In genomic region chr10:93804200-93804599, GRCh38 we compare ENCODE assay signal across 23 cellular contexts. TPM values are rescaled to one million over a fixed set of nuclear protein-coding genes. Genes with fewer than 3 reads are reported as not detected.
DNase-seq lines count a peak whose midpoint lies in the region; ATAC-seq and TF ChIP-seq lines count a peak whose summit lies in the region.
"Had no signal": no experiment of that assay in that cellular context is flagged by ENCODE, and none has a peak within 500 bp of the region (broad histone marks: within the 10 kb centered on the region; RNA-seq: fewer than 3 reads in every experiment).

No MANE protein-coding gene starts in this region.

- H3K9me2 ChIP-seq in GM23338 (ENCODE audit: insufficient read depth) = no peaks in the 10 kb centered on the region; the same call in 1 of the 2 replicates

- no peaks in the 10 kb centered on the region for H3K9me3 Mint-ChIP-seq in GM23338
- no peaks in the 10 kb centered on the region for H3K9me3 Mint-ChIP-seq in brain
- peaks cover 3% of the 10 kb centered on the region for H3K9me3 Mint-ChIP-seq in neural progenitor cell
- H3K9me3 Mint-ChIP-seq: CD14-positive monocyte; CD4-positive, alpha-beta T cell; HFFc6 had no signal

- H3K27ac Mint-ChIP-seq in GM23338 (no peak overlapping the region), brain (peak overlapping the region in 3 of 5 experiments; percentile 37 to 56 (median 44)), neural progenitor cell (peak overlapping the region; percentile 21)
- H3K27ac Mint-ChIP-seq: CD14-positive monocyte; CD4-positive, alpha-beta T cell; HFFc6 had no signal

- TF ChIP-seq POLR2A in thyroid gland (IDR thresholded peaks at IDR 0.05) = no peak

- no peak overlapping the region for H3K9ac ChIP-seq in neural progenitor cell
- H3K9ac ChIP-seq: BLaER1 treated with 17β-estradiol and CSF1 and Interleukin-3, amounts not matched to agents 10 nM and 100 nM had no signal

- H3K4me1 Mint-ChIP-seq in GM23338 (peaks cover 13% of the 10 kb centered on the region; the same call in 2 of the 3 replicates), brain (peaks cover 16% of the 10 kb centered on the region), neural progenitor cell (peaks cover 30% of the 10 kb centered on the region)
- H3K4me1 Mint-ChIP-seq: CD8-positive, alpha-beta memory T cell had no signal

- H3K27ac ChIP-seq in GM23338 (ENCODE audit: low read depth) (no peak overlapping the region), neural progenitor cell (peak overlapping the region; percentile 25), thyroid gland (no peak overlapping the region)
- H3K27ac ChIP-seq: A549; BLaER1 treated with 17β-estradiol and CSF1 and Interleukin-3, amounts not matched to agents 10 nM and 100 nM had no signal

- H3K4me3 ChIP-seq in GM23338 (no peak overlapping the region), neural progenitor cell (peak overlapping the region; percentile 15), thyroid gland (replicated peaks in 1 of 3) (no peak overlapping the region)
- H3K4me3 ChIP-seq: A549; BLaER1 treated with 17β-estradiol and CSF1 and Interleukin-3, amounts not matched to agents 10 nM and 100 nM; HAP-1 had no signal

- H3K4me1 ChIP-seq in GM23338 (ENCODE audit: insufficient read depth) (no peaks in the 10 kb centered on the region), neural progenitor cell (peaks cover 29% of the 10 kb centered on the region), thyroid gland (no peaks in the 10 kb centered on the region)
- H3K4me1 ChIP-seq: A549; BE2C; BLaER1 treated with 17β-estradiol and CSF1 and Interleukin-3, amounts not matched to agents 10 nM and 100 nM; HAP-1 had no signal

- H3K36me3 ChIP-seq in GM23338 (ENCODE audit: insufficient read depth) = no peaks in the 10 kb centered on the region
- H3K36me3 ChIP-seq in neural progenitor cell = no peaks in the 10 kb centered on the region
- no peaks in the 10 kb centered on the region for H3K36me3 ChIP-seq in thyroid gland
- H3K36me3 ChIP-seq: BE2C; BLaER1 treated with 17β-estradiol and CSF1 and Interleukin-3, amounts not matched to agents 10 nM and 100 nM; HAP-1 had no signal

- no peak overlapping the region for H3K4me3 Mint-ChIP-seq in GM23338
- H3K4me3 Mint-ChIP-seq in brain = no peak overlapping the region
- no peak overlapping the region for H3K4me3 Mint-ChIP-seq in neural progenitor cell
- H3K4me3 Mint-ChIP-seq: CD14-positive monocyte; CD4-positive, alpha-beta T cell; CD8-positive, alpha-beta memory T cell; HFFc6 had no signal

- H4K20me1 ChIP-seq in GM23338 (replicated peaks; ENCODE audit: insufficient read depth) (no peaks in the 10 kb centered on the region), neural progenitor cell (ENCODE audit: low read depth) (no peaks in the 10 kb centered on the region)
- H4K20me1 ChIP-seq: BLaER1 treated with 17β-estradiol and CSF1 and Interleukin-3, amounts not matched to agents 10 nM and 100 nM had no signal

- H3K4me2 ChIP-seq in GM23338 (no peak overlapping the region), neural progenitor cell (peak overlapping the region; percentile 61)
- H3K4me2 ChIP-seq: A549; BLaER1 treated with 17β-estradiol and CSF1 and Interleukin-3, amounts not matched to agents 10 nM and 100 nM had no signal

- DNase-seq in NCI-H345 (lab: John Stamatoyannopoulos, UW) (peak; percentile 8), NCI-H345 treated with DMSO at 0.1 percent for 48 hours (lab: John Stamatoyannopoulos, UW; ENCODE audit: unreplicated experiment) (no peak), GM23338 (ENCODE audit: low spot score) (no peak), neural progenitor cell (ENCODE audit: low spot score) (peak; percentile 53), thyroid gland (no peak)
- DNase-seq: 8988T; ACHN; AML-193; BE2C; Calu3; CD4-positive, alpha-beta T cell; CD8-positive, alpha-beta memory T cell; DMS53; DMS79 treated with DMSO at 0.1 percent for 48 hours; GOT3; HFFc6 had no signal

- intact Hi-C loops in thyroid gland (cut with DNase I) = no loop called here

- H3K9me3 ChIP-seq in neural progenitor cell (ENCODE audit: low read depth) = no peaks in the 10 kb centered on the region
- no peaks in the 10 kb centered on the region for H3K9me3 ChIP-seq in thyroid gland
- H3K9me3 ChIP-seq: A549; BE2C; BLaER1 treated with 17β-estradiol and CSF1 and Interleukin-3, amounts not matched to agents 10 nM and 100 nM; HAP-1 had no signal

- no peaks in the 10 kb centered on the region for H3K27me3 ChIP-seq in GM23338 (ENCODE audit: insufficient read depth)
- H3K27me3 ChIP-seq in neural progenitor cell = no peaks in the 10 kb centered on the region
- no peaks in the 10 kb centered on the region for H3K27me3 ChIP-seq in thyroid gland
- H3K27me3 ChIP-seq: BE2C; BLaER1 treated with 17β-estradiol and CSF1 and Interleukin-3, amounts not matched to agents 10 nM and 100 nM had no signal

- ATAC-seq in GM23338 = peak; percentile 62
- no peak for ATAC-seq in GM21825 (IDR thresholded peaks at IDR 0.05; ENCODE audit: unreplicated experiment)
- ATAC-seq: A549 had no signal

- H3K79me2 ChIP-seq in GM23338 (replicated peaks; ENCODE audit: insufficient read depth) (no peaks in the 10 kb centered on the region), neural progenitor cell (ENCODE audit: low read depth) (no peaks in the 10 kb centered on the region)

- H3K36me3 Mint-ChIP-seq in GM23338 (ENCODE audit: low read depth) = no peaks in the 10 kb centered on the region
- H3K36me3 Mint-ChIP-seq in brain = no peaks in the 10 kb centered on the region
- H3K36me3 Mint-ChIP-seq in neural progenitor cell = peaks cover 2% of the 10 kb centered on the region
- H3K36me3 Mint-ChIP-seq: CD14-positive monocyte; CD8-positive, alpha-beta memory T cell had no signal

- 0 out of 2 replicates have a peak overlapping the region, but pooled peaks have one; percentile 10 for H2AFZ ChIP-seq in GM23338
- no peak overlapping the region for H2AFZ ChIP-seq in neural progenitor cell (replicated peaks)

- H3K27me3 Mint-ChIP-seq in GM23338 (ENCODE audit: insufficient read depth, low read depth, poor library complexity) (no peaks in the 10 kb centered on the region), brain (peaks cover 9% of the 10 kb centered on the region), neural progenitor cell (ENCODE audit: insufficient read depth, low read depth) (no peaks in the 10 kb centered on the region)

- TF ChIP-seq CTCF in GM23338 (conservative IDR thresholded peaks at IDR 0.05; ENCODE audit: low read depth in 2 of 2) = no peak
- no peak for TF ChIP-seq CTCF in brain (conservative IDR thresholded peaks at IDR 0.05)
- no peak for TF ChIP-seq CTCF in neural progenitor cell (IDR thresholded peaks at IDR 0.05)
- no peak for TF ChIP-seq CTCF in thyroid gland (IDR thresholded peaks at IDR 0.05)

- H3F3A ChIP-seq in GM23338 (replicated peaks; ENCODE audit: low read depth) (no peaks in the 10 kb centered on the region), neural progenitor cell (ENCODE audit: low read depth) (peaks cover 33% of the 10 kb centered on the region)

TF ChIP-seq in GM23338, 12 proteins besides CTCF, POLR2A, EP300 and RAD21:
- TF ChIP-seq ZNF331 (CRISPR knock-in tag; IDR thresholded peaks at IDR 0.05; ENCODE audit: low read depth) (no peak), JUNB (IDR thresholded peaks at IDR 0.05; ENCODE audit: unreplicated experiment) (no peak), POLR2AphosphoS5 (IDR thresholded peaks at IDR 0.05; ENCODE audit: low read depth) (no peak), CREB1 (CRISPR knock-in tag; IDR thresholded peaks at IDR 0.05; ENCODE audit: low read depth) (no peak), EZH2phosphoT487 (IDR thresholded peaks at IDR 0.05; ENCODE audit: unreplicated experiment) (no peak)
- TF ChIP-seq, protein P1, sequence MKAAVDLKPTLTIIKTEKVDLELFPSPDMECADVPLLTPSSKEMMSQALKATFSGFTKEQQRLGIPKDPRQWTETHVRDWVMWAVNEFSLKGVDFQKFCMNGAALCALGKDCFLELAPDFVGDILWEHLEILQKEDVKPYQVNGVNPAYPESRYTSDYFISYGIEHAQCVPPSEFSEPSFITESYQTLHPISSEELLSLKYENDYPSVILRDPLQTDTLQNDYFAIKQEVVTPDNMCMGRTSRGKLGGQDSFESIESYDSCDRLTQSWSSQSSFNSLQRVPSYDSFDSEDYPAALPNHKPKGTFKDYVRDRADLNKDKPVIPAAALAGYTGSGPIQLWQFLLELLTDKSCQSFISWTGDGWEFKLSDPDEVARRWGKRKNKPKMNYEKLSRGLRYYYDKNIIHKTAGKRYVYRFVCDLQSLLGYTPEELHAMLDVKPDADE (IDR thresholded peaks at IDR 0.05) = no peak
- TF ChIP-seq, protein P2, sequence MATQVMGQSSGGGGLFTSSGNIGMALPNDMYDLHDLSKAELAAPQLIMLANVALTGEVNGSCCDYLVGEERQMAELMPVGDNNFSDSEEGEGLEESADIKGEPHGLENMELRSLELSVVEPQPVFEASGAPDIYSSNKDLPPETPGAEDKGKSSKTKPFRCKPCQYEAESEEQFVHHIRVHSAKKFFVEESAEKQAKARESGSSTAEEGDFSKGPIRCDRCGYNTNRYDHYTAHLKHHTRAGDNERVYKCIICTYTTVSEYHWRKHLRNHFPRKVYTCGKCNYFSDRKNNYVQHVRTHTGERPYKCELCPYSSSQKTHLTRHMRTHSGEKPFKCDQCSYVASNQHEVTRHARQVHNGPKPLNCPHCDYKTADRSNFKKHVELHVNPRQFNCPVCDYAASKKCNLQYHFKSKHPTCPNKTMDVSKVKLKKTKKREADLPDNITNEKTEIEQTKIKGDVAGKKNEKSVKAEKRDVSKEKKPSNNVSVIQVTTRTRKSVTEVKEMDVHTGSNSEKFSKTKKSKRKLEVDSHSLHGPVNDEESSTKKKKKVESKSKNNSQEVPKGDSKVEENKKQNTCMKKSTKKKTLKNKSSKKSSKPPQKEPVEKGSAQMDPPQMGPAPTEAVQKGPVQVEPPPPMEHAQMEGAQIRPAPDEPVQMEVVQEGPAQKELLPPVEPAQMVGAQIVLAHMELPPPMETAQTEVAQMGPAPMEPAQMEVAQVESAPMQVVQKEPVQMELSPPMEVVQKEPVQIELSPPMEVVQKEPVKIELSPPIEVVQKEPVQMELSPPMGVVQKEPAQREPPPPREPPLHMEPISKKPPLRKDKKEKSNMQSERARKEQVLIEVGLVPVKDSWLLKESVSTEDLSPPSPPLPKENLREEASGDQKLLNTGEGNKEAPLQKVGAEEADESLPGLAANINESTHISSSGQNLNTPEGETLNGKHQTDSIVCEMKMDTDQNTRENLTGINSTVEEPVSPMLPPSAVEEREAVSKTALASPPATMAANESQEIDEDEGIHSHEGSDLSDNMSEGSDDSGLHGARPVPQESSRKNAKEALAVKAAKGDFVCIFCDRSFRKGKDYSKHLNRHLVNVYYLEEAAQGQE (IDR thresholded peaks at IDR 0.05; ENCODE audit: unreplicated experiment) = no peak

RNA-seq across cellular contexts. Expression of gene LGI1, which starts 46.5 kb away (rescaled TPM):
- 0.28 TPM in 1 of 2 replicates, not detected in the other for total RNA-seq in GM23338 (2014; rRNA removed; shearing (Covaris generic))
- polyA plus RNA-seq in GM23338 (2016; fragmentation: Nextera tagmentation; extraction: Ambion mirVana) (0.28 and 0.31 TPM in 2 replicates), brain (ENCODE audit: insufficient read depth, low read depth, low replicate concordance) (6.7 TPM)
- total RNA-seq in neural progenitor cell (ENCODE audit: low replicate concordance) (9.2 and 20.2 TPM in 2 replicates), thyroid gland (not detected)
- total RNA-seq: Calu3; CD4-positive, alpha-beta T cell; CD8-positive, alpha-beta memory T cell; Daoy; HFFc6 had no signal
- polyA plus RNA-seq: A549; CD14-positive monocyte; CD8-positive, alpha-beta memory T cell had no signal

Comparison
In these comparisons a context has a peak if more than half of its experiments do, and no peak if none do; other contexts are left out.
1. DNase-seq: peak in NCI-H345 (single experiment) and neural progenitor cell (single experiment); none in NCI-H345 treated with DMSO at 0.1 percent for 48 hours (single experiment), GM23338 (single experiment) and thyroid gland (0 of 2).